ENCODE assay signal across 1 cellular context in genomic region chrX:154457491-154458115, GRCh38.
TF ChIP-seq lines count a peak whose summit lies in the region.

No MANE protein-coding gene starts in this region.

TF ChIP-seq in GM23338, 12 proteins besides CTCF, POLR2A, EP300 and RAD21 (continued from another document):
- TF ChIP-seq REST (IDR thresholded peaks at IDR 0.05; ENCODE audit: unreplicated experiment) (no peak), NANOG (IDR thresholded peaks at IDR 0.05; ENCODE audit: borderline replicate concordance) (no peak), ZNF462 (CRISPR knock-in tag; IDR thresholded peaks at IDR 0.05) (no peak), POLR2AphosphoS5 (IDR thresholded peaks at IDR 0.05; ENCODE audit: low read depth) (no peak), ETS1 (IDR thresholded peaks at IDR 0.05) (no peak), ZNF114 (CRISPR knock-in tag; IDR thresholded peaks at IDR 0.05) (no peak), JUNB (IDR thresholded peaks at IDR 0.05; ENCODE audit: unreplicated experiment) (no peak), CREB1 (CRISPR knock-in tag; IDR thresholded peaks at IDR 0.05; ENCODE audit: low read depth) (no peak)
